ENCODE assay signal across 8 cellular contexts in the genomic region with DNA sequence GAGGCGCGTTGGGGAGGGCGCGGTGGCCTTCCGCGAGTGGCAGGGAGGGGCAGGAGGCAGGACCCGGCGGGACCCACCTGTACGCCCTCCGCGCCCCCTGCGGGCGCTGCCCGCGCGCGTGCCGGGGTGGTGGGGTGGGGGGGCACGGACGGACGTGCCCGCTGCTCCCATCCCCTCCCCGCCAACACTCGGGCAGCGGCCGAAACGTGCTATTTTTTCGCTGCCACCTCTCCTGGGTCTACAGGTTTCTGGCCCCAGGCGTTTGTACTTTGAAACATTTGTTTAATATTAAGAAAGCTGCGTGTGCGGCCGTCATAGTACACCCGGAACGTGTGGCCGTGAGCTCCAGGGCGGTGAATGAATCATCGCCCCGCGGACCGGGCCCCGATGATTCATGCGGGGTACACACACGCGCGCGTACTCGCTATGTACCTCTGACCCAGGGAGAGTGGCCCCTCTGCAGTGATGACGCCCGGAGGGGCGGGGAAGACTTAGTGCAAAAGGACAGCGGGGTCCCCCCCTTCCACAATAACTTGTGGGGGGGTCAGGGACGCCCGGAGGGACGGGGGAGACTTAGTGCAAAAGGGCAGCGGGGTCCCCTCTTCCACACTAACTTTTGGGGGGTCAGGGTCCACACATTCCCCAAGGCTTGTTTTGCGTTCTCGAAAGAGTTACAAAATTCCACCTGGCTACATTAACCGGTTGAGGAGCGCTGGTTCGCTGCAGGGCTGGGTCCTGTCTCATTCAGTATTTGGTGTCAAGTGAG. TPM values are rescaled to one million over a fixed set of nuclear protein-coding genes. Genes with fewer than 3 reads are reported as not detected.
DNase-seq lines count a peak whose midpoint lies in the region; ATAC-seq and TF ChIP-seq lines count a peak whose summit lies in the region.

No MANE protein-coding gene starts in this region.

- H3K4me2 ChIP-seq in GM23248 (ENCODE audit: unreplicated experiment) = peak overlapping the region; percentile 71

- H3K79me2 ChIP-seq in GM23248 (ENCODE audit: insufficient read depth) = peaks cover 49% of the 10 kb centered on the region

- H3K36me3 ChIP-seq in GM23248 (ENCODE audit: low read depth) (no peaks in the 10 kb centered on the region), duodenal mucosa (ENCODE audit: control insufficient read depth in 1 of 2, insufficient read depth in 2 of 2, low read length in 2 of 2) (no peaks in the 10 kb centered on the region), lower lobe of right lung (no peaks in the 10 kb centered on the region)

- in situ Hi-C loops in GM23248 (cut with MboI) = no loop called here

- DNase-seq in Calu3 = peak; percentile 62
- DNase-seq in GM23248 = peak; percentile 96
- peak; percentile 91 for DNase-seq in M059J (ENCODE audit: low read depth)
- peak; percentile 88 for DNase-seq in activated CD8-positive, alpha-beta T cell treated with anti-CD3 and anti-CD28 coated beads for 36 hours
- peak; percentile 73 for DNase-seq in lower lobe of right lung
- peak; percentile 42 to 76 (median 46) for DNase-seq in stimulated activated CD4-positive, alpha-beta T cell treated with anti-CD3 and anti-CD28 coated beads, TNF-alpha, amount 100 ng/mL, for 24 hours (ENCODE audit: low read depth in 3 of 3)
- DNase-seq in NCI-H187 treated with DMSO at 0.1 percent for 48 hours (lab: John Stamatoyannopoulos, UW) = no peak

- 3 to 5% methylated on average over 44 to 47 of the region's 60 CpGs for WGBS in GM23248 (ENCODE audit: low coverage in 1 of 2, low lambda C conversion rate in 2 of 2, missing lambda C conversion rate in 2 of 2), 2 experiments

- H3K9me3 Mint-ChIP-seq in Calu3 (ENCODE audit: low read depth, unreplicated experiment) = no peaks in the 10 kb centered on the region
- peaks cover 6% of the 10 kb centered on the region for H3K9me3 Mint-ChIP-seq in activated CD8-positive, alpha-beta T cell treated with anti-CD3 and anti-CD28 coated beads for 36 hours

- no peaks in the 10 kb centered on the region for H3K27me3 ChIP-seq in GM23248 (replicated peaks; ENCODE audit: insufficient read depth)
- H3K27me3 ChIP-seq in duodenal mucosa (ENCODE audit: control insufficient read depth in 1 of 2, insufficient read depth in 2 of 2, low read length in 2 of 2) = no peaks in the 10 kb centered on the region
- no peaks in the 10 kb centered on the region for H3K27me3 ChIP-seq in lower lobe of right lung (ENCODE audit: low read depth)

- no peaks in the 10 kb centered on the region for H3K9me3 ChIP-seq in GM23248 (ENCODE audit: low read depth)
- no peaks in the 10 kb centered on the region for H3K9me3 ChIP-seq in duodenal mucosa (ENCODE audit: control insufficient read depth in 1 of 2, low read length in 2 of 2)
- no peaks in the 10 kb centered on the region for H3K9me3 ChIP-seq in lower lobe of right lung

- H3K4me1 Mint-ChIP-seq in Calu3 (ENCODE audit: low read depth, unreplicated experiment) = peaks cover 21% of the 10 kb centered on the region
- peaks cover 45% of the 10 kb centered on the region for H3K4me1 Mint-ChIP-seq in activated CD8-positive, alpha-beta T cell treated with anti-CD3 and anti-CD28 coated beads for 36 hours (ENCODE audit: low read depth)

- H3K4me3 Mint-ChIP-seq in Calu3 (ENCODE audit: low read depth, unreplicated experiment) = peak overlapping the region; percentile 83
- H3K4me3 Mint-ChIP-seq in activated CD8-positive, alpha-beta T cell treated with anti-CD3 and anti-CD28 coated beads for 36 hours = peak overlapping the region; percentile 82

- peaks cover 31% of the 10 kb centered on the region for H3K36me3 Mint-ChIP-seq in Calu3 (ENCODE audit: insufficient read depth, unreplicated experiment)
- peaks cover 12% of the 10 kb centered on the region for H3K36me3 Mint-ChIP-seq in activated CD8-positive, alpha-beta T cell treated with anti-CD3 and anti-CD28 coated beads for 36 hours (ENCODE audit: low read depth)

- peak overlapping the region; percentile 82 for H3K4me3 ChIP-seq in GM23248
- H3K4me3 ChIP-seq in duodenal mucosa (ENCODE audit: low read depth in 1 of 2, low read length in 2 of 2) = peak overlapping the region; percentile 72 to 81
- peak overlapping the region; percentile 81 for H3K4me3 ChIP-seq in lower lobe of right lung

- H3K9ac ChIP-seq in GM23248 = peak overlapping the region; percentile 91
- H3K9ac ChIP-seq in duodenal mucosa (ENCODE audit: low read depth in 1 of 2, low read length in 2 of 2) = peak overlapping the region; percentile 71 to 79

- H3K27ac Mint-ChIP-seq in Calu3 (ENCODE audit: unreplicated experiment) = peak overlapping the region; percentile 50
- H3K27ac Mint-ChIP-seq in activated CD8-positive, alpha-beta T cell treated with anti-CD3 and anti-CD28 coated beads for 36 hours = peak overlapping the region; percentile 93

- peak; percentile 72 for ATAC-seq in activated CD8-positive, alpha-beta T cell treated with anti-CD3 and anti-CD28 coated beads for 36 hours
- ATAC-seq in lower lobe of right lung = peak; percentile 80 to 91

- H3F3A ChIP-seq in GM23248 (ENCODE audit: insufficient read depth) = peaks cover 16% of the 10 kb centered on the region

- no peaks in the 10 kb centered on the region for H3K9me2 ChIP-seq in GM23248 (ENCODE audit: insufficient read depth)

- CTCF ChIA-PET in Calu3 (lab: Charles Lee) = no interaction called here
- CTCF ChIA-PET in activated CD8-positive, alpha-beta T cell treated with anti-CD3 and anti-CD28 coated beads for 36 hours (lab: Charles Lee) = interaction anchor here (0.9 to 3.2 kb wide), 5 partner anchors 30 to 157 kb away, joined by 3 to 26 read pairs (median 4); no protein-coding TSS in a partner anchor

- H3K27me3 Mint-ChIP-seq in Calu3 (ENCODE audit: unreplicated experiment) = peaks cover 20% of the 10 kb centered on the region
- no peaks in the 10 kb centered on the region for H3K27me3 Mint-ChIP-seq in activated CD8-positive, alpha-beta T cell treated with anti-CD3 and anti-CD28 coated beads for 36 hours

- POLR2A ChIA-PET in activated CD8-positive, alpha-beta T cell treated with anti-CD3 and anti-CD28 coated beads for 36 hours (lab: Charles Lee) = interaction anchor here (0.6 to 2.7 kb wide), 16 partner anchors 8 to 291 kb away, joined by 3 to 17 read pairs (median 3); no protein-coding TSS in a partner anchor

- H3K27ac ChIP-seq in GM23248 (peak overlapping the region; percentile 89), duodenal mucosa (ENCODE audit: low read depth, low read length) (peak overlapping the region; percentile 93), lower lobe of right lung (peak overlapping the region; percentile 96)

- intact Hi-C loops in Calu3 (cut with micrococcal nuclease; ENCODE audit: unreplicated experiment) (loop anchor here (10.0 kb wide), 1 partner anchor 51 kb away; no protein-coding TSS in a partner anchor), lower lobe of right lung (cut with DNase I) (no loop called here)
- intact Hi-C loops in activated CD8-positive, alpha-beta T cell treated with anti-CD3 and anti-CD28 coated beads for 36 hours (cut with micrococcal nuclease) = loop anchor here (5.0 kb wide), 2 partner anchors 38 to 83 kb away; no protein-coding TSS in a partner anchor

- peak overlapping the region; percentile 64 for H2AFZ ChIP-seq in GM23248

- no TSS peak for BruUV-seq in Calu3 (replicated peaks; lab: Mats Ljungman, UMichigan)

- H3K4me1 ChIP-seq in GM23248 (ENCODE audit: insufficient read depth) (peaks cover 7% of the 10 kb centered on the region; the same call in 1 of the 2 replicates), duodenal mucosa (ENCODE audit: control insufficient read depth in 1 of 2, insufficient read depth in 2 of 2, low read length in 2 of 2) (peaks cover 9 to 12% of the 10 kb centered on the region in 2 donors), lower lobe of right lung (peaks cover 7% of the 10 kb centered on the region)

- TF ChIP-seq CTCF in Calu3 (IDR thresholded peaks at IDR 0.05; ENCODE audit: unreplicated experiment) = no peak
- no peak for TF ChIP-seq CTCF in activated CD8-positive, alpha-beta T cell treated with anti-CD3 and anti-CD28 coated beads for 36 hours (IDR thresholded peaks at IDR 0.05)
- TF ChIP-seq CTCF in lower lobe of right lung (IDR thresholded peaks at IDR 0.05) = peak; percentile 16

- H4K20me1 ChIP-seq in GM23248 (ENCODE audit: insufficient read depth) = no peaks in the 10 kb centered on the region

RNA-seq across cellular contexts. Expression of gene PCGF5, which starts 56.6 kb away (rescaled TPM):
- total RNA-seq in Calu3 (2022) (19.5 and 20.6 TPM in 2 replicates), lower lobe of right lung (47.6 TPM)
- total RNA-seq in GM23248 (2014; rRNA removed; shearing (Covaris generic)) = 33.9 and 39.8 TPM in 2 replicates
- 23.5 and 26.7 TPM in 2 replicates for polyA plus RNA-seq in GM23248 (2016; fragmentation: Nextera tagmentation; extraction: Ambion mirVana)
- total RNA-seq in M059J (2014; rRNA removed; shearing (Covaris generic)) = 32.1 and 32.7 TPM in 2 replicates
- 10 to 100 TPM; 34.8 to 36.9 TPM for total RNA-seq in activated CD8-positive, alpha-beta T cell treated with anti-CD3 and anti-CD28 coated beads for 36 hours
